Comparison of ENCODE assay signal across 8 cellular contexts in the genomic region with DNA sequence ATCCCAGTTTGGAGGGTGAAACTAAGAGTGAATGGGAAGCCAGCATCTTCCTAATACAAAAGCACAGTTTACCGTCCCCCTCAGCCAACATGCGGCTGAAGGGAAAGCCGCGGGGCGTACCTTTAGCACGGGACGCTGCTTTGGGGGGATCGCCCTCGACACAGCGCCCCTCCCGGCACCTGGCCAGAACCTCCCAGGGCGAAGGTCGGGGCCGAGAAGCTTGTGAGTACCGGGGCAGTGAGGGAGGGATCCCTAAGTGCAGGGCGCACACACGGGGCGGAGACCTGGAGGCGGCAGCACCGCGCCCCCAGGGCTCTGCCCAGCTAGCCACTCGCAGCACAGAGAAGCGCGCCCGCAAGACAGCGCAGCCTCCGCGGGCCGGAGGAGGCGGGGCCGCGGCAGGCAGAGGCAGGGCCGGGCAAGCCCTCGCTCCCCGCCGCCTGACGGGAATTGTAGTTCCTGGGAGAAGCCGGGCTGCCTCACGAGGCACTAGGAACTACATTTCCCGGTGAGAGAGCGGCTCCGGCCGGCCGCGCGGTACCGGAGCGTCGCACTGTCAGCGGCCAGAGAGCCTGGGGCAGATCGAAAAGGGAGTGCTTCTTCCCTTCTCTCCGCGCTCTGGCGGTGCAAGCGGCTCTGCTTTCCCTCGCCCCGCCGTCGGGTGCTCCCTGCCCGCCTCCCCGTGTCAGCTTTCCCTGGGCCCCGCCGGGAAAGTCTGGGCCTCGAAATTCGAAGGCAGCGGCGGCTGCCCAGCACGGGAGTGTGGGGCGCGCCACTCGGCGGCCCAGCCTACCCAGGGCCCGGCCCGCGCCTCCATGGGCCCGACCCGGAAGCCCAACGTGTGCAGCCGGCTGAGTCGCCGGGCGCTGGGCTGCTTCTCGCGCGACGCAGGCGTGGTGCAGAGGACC. TPM values are rescaled to one million over a fixed set of nuclear protein-coding genes. Genes with fewer than 3 reads are reported as not detected.
DNase-seq lines count a peak whose midpoint lies in the region; ATAC-seq and TF ChIP-seq lines count a peak whose summit lies in the region.

A gene with protein sequence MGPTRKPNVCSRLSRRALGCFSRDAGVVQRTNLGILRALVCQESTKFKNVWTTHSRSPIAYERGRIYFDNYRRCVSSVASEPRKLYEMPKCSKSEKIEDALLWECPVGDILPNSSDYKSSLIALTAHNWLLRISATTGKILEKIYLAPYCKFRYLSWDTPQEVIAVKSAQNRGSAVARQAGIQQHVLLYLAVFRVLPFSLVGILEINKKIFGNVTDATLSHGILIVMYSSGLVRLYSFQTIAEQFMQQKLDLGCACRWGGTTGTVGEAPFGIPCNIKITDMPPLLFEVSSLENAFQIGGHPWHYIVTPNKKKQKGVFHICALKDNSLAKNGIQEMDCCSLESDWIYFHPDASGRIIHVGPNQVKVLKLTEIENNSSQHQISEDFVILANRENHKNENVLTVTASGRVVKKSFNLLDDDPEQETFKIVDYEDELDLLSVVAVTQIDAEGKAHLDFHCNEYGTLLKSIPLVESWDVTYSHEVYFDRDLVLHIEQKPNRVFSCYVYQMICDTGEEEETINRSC (plus strand): TSS at position 464 of the 908 bp plus-strand sequence. CDS start 352 bp downstream, at position 816.
A gene with protein sequence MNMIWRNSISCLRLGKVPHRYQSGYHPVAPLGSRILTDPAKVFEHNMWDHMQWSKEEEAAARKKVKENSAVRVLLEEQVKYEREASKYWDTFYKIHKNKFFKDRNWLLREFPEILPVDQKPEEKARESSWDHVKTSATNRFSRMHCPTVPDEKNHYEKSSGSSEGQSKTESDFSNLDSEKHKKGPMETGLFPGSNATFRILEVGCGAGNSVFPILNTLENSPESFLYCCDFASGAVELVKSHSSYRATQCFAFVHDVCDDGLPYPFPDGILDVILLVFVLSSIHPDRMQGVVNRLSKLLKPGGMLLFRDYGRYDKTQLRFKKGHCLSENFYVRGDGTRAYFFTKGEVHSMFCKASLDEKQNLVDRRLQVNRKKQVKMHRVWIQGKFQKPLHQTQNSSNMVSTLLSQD (minus strand): TSS at position 228 of the 908 bp plus-strand sequence. CDS start 41,805 bp downstream, outside the sequence.

- H3K4me2 ChIP-seq in BLaER1: peak within 1 kb of the TSS; percentile 88

- peak; percentile 87 for ATAC-seq in HG03442 (IDR thresholded peaks at IDR 0.05; ENCODE audit: unreplicated experiment)
- ATAC-seq in left colon: peak; percentile 90

- peak within 1 kb of the TSS; percentile 95 for H3K9ac ChIP-seq in BLaER1
- peak within 1 kb of the TSS; percentile 86 to 91 for H3K9ac ChIP-seq in colonic mucosa (ENCODE audit: low read depth in 2 of 2, low read length in 2 of 2)

- H4K20me1 ChIP-seq in BLaER1: no peaks in the 10 kb centered on the region

- DNase-seq in GM19238 (ENCODE audit: insufficient read length, low spot score): peak; percentile 85
- DNase-seq in NCI-H524 treated with DMSO at 0.1 percent for 48 hours (lab: John Stamatoyannopoulos, UW): peak; percentile 85
- DNase-seq in activated CD4-positive, alpha-beta T cell treated with anti-CD3 and anti-CD28 coated beads for 48 hours: peak; percentile 96
- DNase-seq in colonic mucosa: peak; percentile 96
- DNase-seq in left colon: peak; percentile 96 to 97
- DNase-seq in stimulated activated CD4-positive, alpha-beta T cell treated with anti-CD3 and anti-CD28 coated beads, Interleukin-1b, Interleukin-23, amount 100 ng/mL, for 48 hours: peak; percentile 95

- H3K4me1 ChIP-seq in BLaER1 (peaks cover 21% of the 10 kb centered on the region), colonic mucosa (peaks cover 5% of the 10 kb centered on the region)

- H3K9me3 ChIP-seq in BLaER1: peaks cover 38% of the 10 kb centered on the region
- no peaks in the 10 kb centered on the region for H3K9me3 ChIP-seq in colonic mucosa

- H3K27me3 ChIP-seq in BLaER1 (no peaks in the 10 kb centered on the region), colonic mucosa (no peaks in the 10 kb centered on the region)

- H3K27ac ChIP-seq in BLaER1: peak within 1 kb of the TSS; percentile 95
- H3K27ac ChIP-seq in colonic mucosa: peak within 1 kb of the TSS; percentile 99

- intact Hi-C loops in colonic mucosa (cut with DNase I) (no loop called here), left colon (cut with DNase I, micrococcal nuclease) (no loop called here)

- H3K36me3 ChIP-seq in BLaER1: peaks cover 57% of the 10 kb centered on the region
- no peaks in the 10 kb centered on the region for H3K36me3 ChIP-seq in colonic mucosa

- H3K4me3 ChIP-seq in BLaER1 (peak within 1 kb of the TSS; percentile 84), colonic mucosa (peak within 1 kb of the TSS; percentile 74)

- TF ChIP-seq CTCF in colonic mucosa (IDR thresholded peaks at IDR 0.05): peak; percentile 35

RNA-seq across cellular contexts. Expression of the first gene that starts in this region (rescaled TPM):
- total RNA-seq in colonic mucosa (10 to 100 TPM in 1 of 2 donors, 1 to 10 TPM in 1; 9.7 to 10.2 TPM), left colon (10 to 100 TPM; 10.7 to 15.6 TPM)

RNA-seq across cellular contexts. Expression of the second gene that starts in this region (rescaled TPM):
- 10 to 100 TPM; 19.4 to 20.0 TPM for total RNA-seq in colonic mucosa
- total RNA-seq in left colon: 10 to 100 TPM; 17.0 to 18.0 TPM

Comparison
In these comparisons a context has a peak if more than half of its experiments do, and no peak if none do; other contexts are left out.
1. Peak in every context shown above with its lines: DNase-seq, ATAC-seq, H3K4me3 ChIP-seq and H3K27ac ChIP-seq.